Comparison of ENCODE assay signal across 8 cellular contexts in genomic region chr19:19552811-19553210, GRCh38. TPM values are rescaled to one million over a fixed set of nuclear protein-coding genes. Genes with fewer than 3 reads are reported as not detected.
DNase-seq lines count a peak whose midpoint lies in the region; ATAC-seq and TF ChIP-seq lines count a peak whose summit lies in the region.

No MANE protein-coding gene starts in this region.

- H2AFZ ChIP-seq in GM23248 = no peak overlapping the region

- H3K27ac ChIP-seq in GM23248 = no peak overlapping the region
- H3K27ac ChIP-seq in uterus = no peak overlapping the region
- H3K27ac ChIP-seq in effector memory CD4-positive, alpha-beta T cell (ENCODE audit: insufficient read depth, low read length, poor library complexity, severe bottlenecking) = no peak overlapping the region

- H3K9me3 ChIP-seq in GM23248 (ENCODE audit: low read depth) (no peaks in the 10 kb centered on the region), uterus (no peaks in the 10 kb centered on the region)
- no peaks in the 10 kb centered on the region for H3K9me3 ChIP-seq in effector memory CD4-positive, alpha-beta T cell (ENCODE audit: control insufficient read depth, low read length)

- no peaks in the 10 kb centered on the region for H3K9me2 ChIP-seq in GM23248 (ENCODE audit: insufficient read depth)

- no peak for TF ChIP-seq POLR2A in uterus (IDR thresholded peaks at IDR 0.05)

- intact Hi-C loops in left colon (cut with DNase I, micrococcal nuclease) = no loop called here
- intact Hi-C loops in uterus (cut with DNase I; ENCODE audit: low total_unique reads) = no loop called here

- no peaks in the 10 kb centered on the region for H3F3A ChIP-seq in GM23248 (ENCODE audit: insufficient read depth)

- H3K4me1 ChIP-seq in GM23248 (ENCODE audit: insufficient read depth) (no peaks in the 10 kb centered on the region), uterus (no peaks in the 10 kb centered on the region)
- peaks cover 6% of the 10 kb centered on the region for H3K4me1 ChIP-seq in effector memory CD4-positive, alpha-beta T cell (ENCODE audit: control insufficient read depth, insufficient read depth, low read length, poor library complexity, severe bottlenecking)

- no peak overlapping the region for H3K9ac ChIP-seq in GM23248

- H3K27me3 ChIP-seq in GM23248 (replicated peaks; ENCODE audit: insufficient read depth) = no peaks in the 10 kb centered on the region
- peaks cover 0 to 6% of the 10 kb centered on the region in 2 donors for H3K27me3 ChIP-seq in uterus
- no peaks in the 10 kb centered on the region for H3K27me3 ChIP-seq in effector memory CD4-positive, alpha-beta T cell (replicated peaks; ENCODE audit: control insufficient read depth, insufficient read depth, low read length, poor library complexity, severe bottlenecking)

- H3K36me3 ChIP-seq in GM23248 (ENCODE audit: low read depth) (no peaks in the 10 kb centered on the region), uterus (no peaks in the 10 kb centered on the region)
- H3K36me3 ChIP-seq in effector memory CD4-positive, alpha-beta T cell (ENCODE audit: control insufficient read depth, insufficient read depth, low read length) = no peaks in the 10 kb centered on the region

- no peak for TF ChIP-seq CTCF in uterus (IDR thresholded peaks at IDR 0.05)

- H3K79me2 ChIP-seq in GM23248 (ENCODE audit: insufficient read depth) = no peaks in the 10 kb centered on the region

- H4K20me1 ChIP-seq in GM23248 (ENCODE audit: insufficient read depth) = no peaks in the 10 kb centered on the region

- no peak overlapping the region for H3K4me2 ChIP-seq in GM23248 (ENCODE audit: unreplicated experiment)

- in situ Hi-C loops in GM23248 (cut with MboI) = no loop called here

- ATAC-seq in left colon (peak; percentile 81), HG03378 (IDR thresholded peaks at IDR 0.05; ENCODE audit: unreplicated experiment) (no peak)

- peak; percentile 88 for DNase-seq in AG20443 (ENCODE audit: low spot score)
- DNase-seq in GM23248 = peak; percentile 55
- DNase-seq in activated CD4-positive, alpha-beta T cell treated with anti-CD3 and anti-CD28 coated beads, Interleukin-2, amount 50 U/mL, for 48 hours = peak; percentile 38 to 46
- DNase-seq in left colon = peak in 1 of 2 donors; percentile 47
- DNase-seq in uterus = no peak
- DNase-seq in effector memory CD4-positive, alpha-beta T cell = no peak
- no peak for DNase-seq in H4 (ENCODE audit: low spot score)

- WGBS in GM23248 (ENCODE audit: low coverage in 1 of 2, low lambda C conversion rate in 2 of 2, missing lambda C conversion rate in 2 of 2), 2 experiments = 64 to 87% methylated on average over 6 of the region's 6 CpGs

- H3K4me3 ChIP-seq in GM23248 = no peak overlapping the region
- no peak overlapping the region for H3K4me3 ChIP-seq in uterus
- H3K4me3 ChIP-seq in effector memory CD4-positive, alpha-beta T cell (ENCODE audit: insufficient read depth, low read depth, low read length, poor library complexity, severe bottlenecking) = no peak overlapping the region

RNA-seq across cellular contexts. Expression of gene CILP2, which starts 14.7 kb away (rescaled TPM):
- total RNA-seq in GM23248 (2014; rRNA removed; shearing (Covaris generic)) = 0.11 and 0.25 TPM in 2 replicates
- 0.48 and 0.62 TPM in 2 replicates for polyA plus RNA-seq in GM23248 (2016; fragmentation: Nextera tagmentation; extraction: Ambion mirVana)
- total RNA-seq in left colon (under 1 TPM; 0.09 to 0.11 TPM), uterus (1 to 10 TPM in 1 of 4 donors, under 1 TPM in 1, not detected in 2; 0.15 to 1.2 TPM)
- 0.08 and 0.23 TPM in 2 replicates for total RNA-seq in H4 (2014; rRNA removed; shearing (Covaris generic))

RNA-seq across cellular contexts. Expression of gene YJEFN3, which starts 24.1 kb away (rescaled TPM):
- 0.25 TPM in 1 of 2 replicates, not detected in the other for total RNA-seq in GM23248 (2014; rRNA removed; shearing (Covaris generic))
- polyA plus RNA-seq in GM23248 (2016; fragmentation: Nextera tagmentation; extraction: Ambion mirVana) = 1.3 and 2.4 TPM in 2 replicates
- 1 to 10 TPM; 4.6 to 4.9 TPM for total RNA-seq in left colon
- 1 to 10 TPM in 3 of 4 donors, not detected in 1; 1.5 to 6.8 (median 2.9) TPM for total RNA-seq in uterus
- 0.10 TPM in 1 of 2 replicates, not detected in the other for total RNA-seq in H4 (2014; rRNA removed; shearing (Covaris generic))

RNA-seq across cellular contexts. Expression of gene NDUFA13, which starts 36.8 kb away (rescaled TPM):
- 18.3 and 92.4 TPM in 2 replicates for total RNA-seq in GM23248 (2014; rRNA removed; shearing (Covaris generic))
- polyA plus RNA-seq in GM23248 (2016; fragmentation: Nextera tagmentation; extraction: Ambion mirVana) = 466 and 474 TPM in 2 replicates
- total RNA-seq in left colon = 100 to 1,000 TPM; 430 to 489 TPM
- 100 to 1,000 TPM in 1 of 4 donors, 10 to 100 TPM in 3; 28.6 to 204 (median 60.9) TPM for total RNA-seq in uterus
- 76.8 and 89.2 TPM in 2 replicates for total RNA-seq in H4 (2014; rRNA removed; shearing (Covaris generic))

RNA-seq across cellular contexts. Expression of gene TSSK6, which starts 37.5 kb away (rescaled TPM):
- 0.25 and 2.3 TPM in 2 replicates for total RNA-seq in GM23248 (2014; rRNA removed; shearing (Covaris generic))
- 0.70 and 0.95 TPM in 2 replicates for polyA plus RNA-seq in GM23248 (2016; fragmentation: Nextera tagmentation; extraction: Ambion mirVana)
- total RNA-seq in left colon = 1 to 10 TPM; 1.6 to 2.8 TPM
- 1 to 10 TPM in 2 of 4 donors, not detected in 2; 1.3 to 2.0 TPM for total RNA-seq in uterus
- 0.54 and 1.3 TPM in 2 replicates for total RNA-seq in H4 (2014; rRNA removed; shearing (Covaris generic))

Comparison
In these comparisons a context has a peak if more than half of its experiments do, and no peak if none do; other contexts are left out.
1. DNase-seq: peak in AG20443 (single experiment), GM23248 (single experiment) and activated CD4-positive, alpha-beta T cell treated with anti-CD3 and anti-CD28 coated beads, Interleukin-2, amount 50 U/mL, for 48 hours (2 of 2); none in uterus (0 of 2), effector memory CD4-positive, alpha-beta T cell (0 of 3) and H4 (single experiment).